In the genomic region with DNA sequence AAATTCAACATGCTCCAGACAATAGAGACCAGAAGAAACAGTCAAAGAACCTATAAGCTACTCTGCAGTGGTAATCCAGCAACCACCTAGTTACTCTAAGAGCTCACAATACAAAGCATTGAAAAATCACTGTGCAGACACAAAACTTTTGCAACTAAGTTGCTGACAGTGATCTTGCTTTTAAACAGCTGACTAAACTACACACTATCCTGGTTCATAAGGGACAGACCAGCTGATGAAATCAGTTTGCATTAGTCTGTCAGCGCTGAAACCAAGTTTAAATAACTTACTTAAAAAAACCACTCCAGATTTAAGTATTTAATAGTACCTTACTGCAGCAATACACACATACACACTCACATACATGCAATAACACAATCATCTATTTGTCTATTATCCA, we compare ENCODE assay signal across 18 cellular contexts. TPM values are rescaled to one million over a fixed set of nuclear protein-coding genes. Genes with fewer than 3 reads are reported as not detected.
DNase-seq lines count a peak whose midpoint lies in the region; ATAC-seq and TF ChIP-seq lines count a peak whose summit lies in the region.
"Had no signal": no experiment of that assay in that cellular context is flagged by ENCODE, and none has a peak within 500 bp of the region (broad histone marks: within the 10 kb centered on the region; RNA-seq: fewer than 3 reads in every experiment).

No MANE protein-coding gene starts in this region.

- peaks cover 56 to 71% of the 10 kb centered on the region in 2 experiments for H3K36me3 ChIP-seq in SK-N-SH (replicated peaks in 1 of 2; ENCODE audit: control insufficient read depth in 1 of 2, insufficient read depth in 2 of 2, low read length in 1 of 2)

- WGBS in SK-N-SH (ENCODE audit: low lambda C conversion rate) = 100% methylated on average over 1 of the region's 1 CpG
- 82 to 88% methylated on average over 1 of the region's 1 CpG for WGBS in lower leg skin, 2 donors

- POLR2A ChIA-PET in SK-N-SH (lab: Yijun Ruan, JAX) = interaction anchor here (0.6 kb wide), 1 partner anchor 86 kb away, joined by 7 read pairs; no protein-coding TSS in a partner anchor

- H3K4me2 ChIP-seq in SK-N-SH = peak overlapping the region; percentile 91; the same call in 1 of the 2 replicates
- H3K4me2 ChIP-seq: PC-9 had no signal

- intact Hi-C loops in lower leg skin (cut with DNase I; ENCODE audit: low total_unique reads) = no loop called here

- CTCF ChIA-PET in SK-N-SH (lab: Yijun Ruan, JAX) = interaction anchor here (1.0 to 4.1 kb wide), 8 partner anchors 10 to 125 kb away, joined by 3 to 22 read pairs (median 4); partner anchors contain the start of gene CUEDC1

- TF ChIP-seq EP300 in SK-N-SH (IDR thresholded peaks at IDR 0.05; ENCODE audit: borderline replicate concordance in 1 of 2, low read depth in 1 of 2, low read length in 1 of 2) = no peak

- H3K27ac ChIP-seq in SK-N-SH (ENCODE audit: low read depth in 2 of 2, low read length in 1 of 2) (no peak overlapping the region), temporal lobe (ENCODE audit: low read depth, low read length) (peak overlapping the region; percentile 1)
- H3K27ac ChIP-seq: 22Rv1, pancreas, PC-9, thyroid gland had no signal

- no peaks in the 10 kb centered on the region for H3K9me3 ChIP-seq in SK-N-SH
- H3K9me3 ChIP-seq: pancreas, thyroid gland had no signal

- H3K4me1 ChIP-seq in SK-N-SH (ENCODE audit: control insufficient read depth in 1 of 2, insufficient read depth in 2 of 2, low read depth in 1 of 2, low read length in 1 of 2) = peaks cover 17 to 43% of the 10 kb centered on the region in 2 experiments

- no peak for TF ChIP-seq POLR2A in lower leg skin (IDR thresholded peaks at IDR 0.05)

- H3K79me2 ChIP-seq in SK-N-SH (ENCODE audit: insufficient read depth) = peaks cover 93% of the 10 kb centered on the region

- H3K27me3 Mint-ChIP-seq in endothelial cell (ENCODE audit: unreplicated experiment) (peaks cover 3% of the 10 kb centered on the region), nephron progenitor cell (ENCODE audit: low read depth, poor library complexity) (no peaks in the 10 kb centered on the region)

- DNase-seq in SK-N-SH (no peak), endothelial cell (ENCODE audit: low spot score) (no peak), nephron progenitor cell (no peak), lower leg skin (ENCODE audit: low spot score in 2 of 2) (no peak), DMS53 (lab: John Stamatoyannopoulos, UW) (no peak)
- no peak for DNase-seq in activated CD4-positive, alpha-beta T cell treated with anti-CD3 and anti-CD28 coated beads for 1 hour
- DNase-seq: activated CD4-positive, alpha-beta T cell treated with anti-CD3 and anti-CD28 coated beads for 4 hours; C1 segment of cervical spinal cord; DMS79; mesendoderm; NCI-H2029 treated with DMSO at 0.1 percent for 48 hours; NCI-H524 treated with DMSO at 0.1 percent for 48 hours; thyroid gland had no signal

- H3K4me3 Mint-ChIP-seq in endothelial cell (ENCODE audit: unreplicated experiment) (no peak overlapping the region), nephron progenitor cell (peak overlapping the region; percentile 95)

- no peaks in the 10 kb centered on the region for H3K27me3 ChIP-seq in SK-N-SH (ENCODE audit: insufficient read depth)
- H3K27me3 ChIP-seq: pancreas, thyroid gland had no signal

- peaks cover 12% of the 10 kb centered on the region for H3K36me3 Mint-ChIP-seq in endothelial cell (ENCODE audit: low read depth, unreplicated experiment)
- peaks cover 32% of the 10 kb centered on the region for H3K36me3 Mint-ChIP-seq in nephron progenitor cell (ENCODE audit: low read depth)

- TF ChIP-seq RAD21 in SK-N-SH (IDR thresholded peaks at IDR 0.05; ENCODE audit: low read length) = no peak

- H4K20me1 ChIP-seq in SK-N-SH (ENCODE audit: insufficient read depth) = peaks cover 58% of the 10 kb centered on the region

- peaks cover 31% of the 10 kb centered on the region for H3F3A ChIP-seq in SK-N-SH (replicated peaks; ENCODE audit: insufficient read depth)

- H3K9me3 Mint-ChIP-seq in endothelial cell (ENCODE audit: unreplicated experiment) (no peaks in the 10 kb centered on the region), nephron progenitor cell (no peaks in the 10 kb centered on the region)

- ATAC-seq in SK-N-SH treated with all-trans-retinoic acid at 6 μM for 48 hours = no peak
- ATAC-seq: pancreas had no signal

- H3K4me3 ChIP-seq in SK-N-SH (ENCODE audit: low read depth in 2 of 2, low read length in 1 of 2) (no peak overlapping the region), lower leg skin (ENCODE audit: low read depth, poor library complexity, severe bottlenecking) (no peak overlapping the region)
- H3K4me3 ChIP-seq: pancreas, PC-9, thyroid gland had no signal

- H2AFZ ChIP-seq in SK-N-SH (ENCODE audit: low read depth) = no peak overlapping the region
- H2AFZ ChIP-seq: PC-9 had no signal

- TF ChIP-seq CTCF in SK-N-SH (IDR thresholded peaks at IDR 0.05) = no peak
- no peak for TF ChIP-seq CTCF in endothelial cell (IDR thresholded peaks at IDR 0.05; ENCODE audit: unreplicated experiment)
- TF ChIP-seq CTCF in nephron progenitor cell (IDR thresholded peaks at IDR 0.05) = no peak
- TF ChIP-seq CTCF in lower leg skin (IDR thresholded peaks at IDR 0.05) = no peak

- peaks cover 8% of the 10 kb centered on the region for H3K4me1 Mint-ChIP-seq in endothelial cell (ENCODE audit: unreplicated experiment)
- peaks cover 74% of the 10 kb centered on the region for H3K4me1 Mint-ChIP-seq in nephron progenitor cell

- no peaks in the 10 kb centered on the region for H3K9me2 ChIP-seq in SK-N-SH

- no peak overlapping the region for H3K9ac ChIP-seq in SK-N-SH

- H3K27ac Mint-ChIP-seq in endothelial cell (ENCODE audit: unreplicated experiment) (peak overlapping the region; percentile 24), nephron progenitor cell (peak overlapping the region; percentile 27)

TF ChIP-seq in SK-N-SH, 30 proteins besides CTCF, POLR2A, EP300 and RAD21 (continues in another document):
- TF ChIP-seq CHD2 (IDR thresholded peaks at IDR 0.05; ENCODE audit: low read length, partially characterized antibody) (no peak), JUND (IDR thresholded peaks at IDR 0.05) (no peak), MEF2A (IDR thresholded peaks at IDR 0.05; ENCODE audit: borderline replicate concordance, low read depth) (no peak), RCOR1 (IDR thresholded peaks at IDR 0.05; ENCODE audit: low read length) (no peak), RFX5 (IDR thresholded peaks at IDR 0.05; ENCODE audit: low read length) (no peak), SMC3 (IDR thresholded peaks at IDR 0.05; ENCODE audit: low read depth, low read length) (no peak)
- TF ChIP-seq, protein P1, sequence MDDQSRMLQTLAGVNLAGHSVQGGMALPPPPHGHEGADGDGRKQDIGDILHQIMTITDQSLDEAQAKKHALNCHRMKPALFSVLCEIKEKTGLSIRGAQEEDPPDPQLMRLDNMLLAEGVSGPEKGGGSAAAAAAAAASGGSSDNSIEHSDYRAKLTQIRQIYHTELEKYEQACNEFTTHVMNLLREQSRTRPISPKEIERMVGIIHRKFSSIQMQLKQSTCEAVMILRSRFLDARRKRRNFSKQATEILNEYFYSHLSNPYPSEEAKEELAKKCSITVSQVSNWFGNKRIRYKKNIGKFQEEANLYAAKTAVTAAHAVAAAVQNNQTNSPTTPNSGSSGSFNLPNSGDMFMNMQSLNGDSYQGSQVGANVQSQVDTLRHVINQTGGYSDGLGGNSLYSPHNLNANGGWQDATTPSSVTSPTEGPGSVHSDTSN (IDR thresholded peaks at IDR 0.05) = no peak

TF ChIP-seq in SK-N-SH treated with all-trans-retinoic acid at 6 μM for 48 hours, 23 proteins besides CTCF, POLR2A, EP300 and RAD21:
- no peak for TF ChIP-seq CSRNP3 (CRISPR knock-in tag; IDR thresholded peaks at IDR 0.05)
- no peak for TF ChIP-seq CSDC2 (CRISPR knock-in tag; IDR thresholded peaks at IDR 0.05)
- TF ChIP-seq PPARA (CRISPR knock-in tag; IDR thresholded peaks at IDR 0.05; ENCODE audit: borderline replicate concordance) = no peak
- TF ChIP-seq GLIS3 (CRISPR knock-in tag; IDR thresholded peaks at IDR 0.05) = no peak
- TF ChIP-seq ARNTL (CRISPR knock-in tag; IDR thresholded peaks at IDR 0.05; ENCODE audit: borderline replicate concordance, low read depth) = no peak

RNA-seq across cellular contexts. Expression of gene VEZF1, which starts 4.6 kb away (rescaled TPM):
- 35.1 and 43.0 TPM in 2 replicates for polyA plus RNA-seq in SK-N-SH (2012; rRNA removed)
- polyA plus RNA-seq in SK-N-SH (2012; cell fraction: cytosol; rRNA removed) = 42.9 and 43.3 TPM in 2 replicates
- polyA plus RNA-seq in SK-N-SH (2012; cell fraction: nucleus; rRNA removed) = 27.8 and 49.4 TPM in 2 replicates
- 43.7 TPM for total RNA-seq in endothelial cell (ENCODE audit: unreplicated experiment)
- 55.6 TPM for total RNA-seq in temporal lobe
- 10 to 100 TPM; 30.3 to 56.1 (median 46.6) TPM for total RNA-seq in lower leg skin

RNA-seq across cellular contexts. Expression of gene SRSF1, which starts 23.6 kb away (rescaled TPM):
- 248 and 291 TPM in 2 replicates for polyA plus RNA-seq in SK-N-SH (2012; rRNA removed)
- polyA plus RNA-seq in SK-N-SH (2012; cell fraction: cytosol; rRNA removed) = 162 and 163 TPM in 2 replicates
- 1,134 and 1,547 TPM in 2 replicates for polyA plus RNA-seq in SK-N-SH (2012; cell fraction: nucleus; rRNA removed)
- total RNA-seq in endothelial cell (ENCODE audit: unreplicated experiment) = 201 TPM
- total RNA-seq in temporal lobe = 217 TPM
- total RNA-seq in lower leg skin = 100 to 1,000 TPM in 2 of 4 donors, 10 to 100 TPM in 2; 82.3 to 128 (median 104) TPM

RNA-seq across cellular contexts. Expression of gene CUEDC1, which starts 28.2 kb away (rescaled TPM):
- 50.3 and 58.9 TPM in 2 replicates for polyA plus RNA-seq in SK-N-SH (2012; rRNA removed)
- polyA plus RNA-seq in SK-N-SH (2012; cell fraction: cytosol; rRNA removed) = 25.4 and 31.6 TPM in 2 replicates
- 207 and 306 TPM in 2 replicates for polyA plus RNA-seq in SK-N-SH (2012; cell fraction: nucleus; rRNA removed)
- total RNA-seq in endothelial cell (ENCODE audit: unreplicated experiment) (13.3 TPM), temporal lobe (9.1 TPM), lower leg skin (10 to 100 TPM in 3 of 4 donors, 1 to 10 TPM in 1; 7.5 to 14.3 (median 12.7) TPM)
